Comparison of ENCODE assay signal across 8 cellular contexts in the genomic region with DNA sequence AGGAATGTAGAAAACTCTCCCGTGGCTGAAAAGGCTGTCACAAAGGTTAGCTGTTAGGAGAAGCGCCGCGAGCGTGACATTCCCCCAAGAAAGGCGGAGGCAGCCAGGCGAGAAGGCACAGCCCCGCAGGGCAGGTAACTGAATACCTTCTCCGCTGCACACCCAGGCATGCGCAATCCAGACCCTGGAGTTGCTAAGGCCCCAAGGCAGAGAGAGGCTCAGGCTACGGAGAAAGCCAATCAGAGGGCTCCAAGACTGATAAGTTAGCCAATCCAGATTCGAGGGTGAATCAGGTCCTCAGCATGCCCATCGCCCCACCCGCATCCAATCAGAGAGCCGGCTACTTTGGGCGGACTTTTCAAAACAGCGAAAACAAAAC. TPM values are rescaled to one million over a fixed set of nuclear protein-coding genes. Genes with fewer than 3 reads are reported as not detected.
DNase-seq lines count a peak whose midpoint lies in the region; ATAC-seq and TF ChIP-seq lines count a peak whose summit lies in the region.

No MANE protein-coding gene starts in this region.

- no peaks in the 10 kb centered on the region for H3K9me3 ChIP-seq in esophagus squamous epithelium

- H3K9me3 Mint-ChIP-seq in IgD-negative memory B cell, result peaks cover 0 to 3% (median 0%) of the 10 kb centered on the region in 3 donors

- DNase-seq in DMS53 (lab: John Stamatoyannopoulos, UW) (peak; percentile 99), OCI-M1 (lab: John Stamatoyannopoulos, UW) (peak; percentile 98), activated T-helper 1 cell treated with Interleukin-2 at 50 U/mL for 16 hours (ENCODE audit: low read depth) (peak; percentile 89), esophagus squamous epithelium (lab: John Stamatoyannopoulos, UW) (peak; percentile 89), myocyte (ENCODE audit: low read depth) (peak; percentile 100)
- peak; percentile 75 to 93 for DNase-seq in stimulated activated CD8-positive, alpha-beta memory T cell treated with anti-CD3 and anti-CD28 coated beads, Interleukin-7, amount 100 ng/mL, for 48 hours (ENCODE audit: extremely low read depth in 1 of 2, low read depth in 1 of 2)

- peaks cover 3 to 71% (median 11%) of the 10 kb centered on the region in 3 donors for H3K4me1 ChIP-seq in esophagus squamous epithelium

- H3K27ac Mint-ChIP-seq in IgD-negative memory B cell, result peak overlapping the region; percentile 99 to 100 (median 99)

- TF ChIP-seq POLR2A in esophagus squamous epithelium (IDR thresholded peaks at IDR 0.05), result peak in 1 of 4 donors; percentile 71

- peak overlapping the region; percentile 96 to 100 (median 98) for H3K4me3 Mint-ChIP-seq in IgD-negative memory B cell

- WGBS in esophagus squamous epithelium, 2 donors, result 0% methylated on average over 12 to 17 of the region's 17 CpGs

- peak overlapping the region; percentile 72 to 98 (median 88) for H3K4me3 ChIP-seq in esophagus squamous epithelium

- H3K36me3 ChIP-seq in esophagus squamous epithelium, result peaks cover 0 to 30% (median 5%) of the 10 kb centered on the region in 3 donors

- H3K27me3 ChIP-seq in esophagus squamous epithelium, result no peaks in the 10 kb centered on the region

- TF ChIP-seq CTCF in esophagus squamous epithelium (IDR thresholded peaks at IDR 0.05), result no peak

- peak overlapping the region; percentile 93 to 98 (median 95) for H3K27ac ChIP-seq in esophagus squamous epithelium

- ATAC-seq in GM21576 (IDR thresholded peaks at IDR 0.05; ENCODE audit: unreplicated experiment), result peak; percentile 82

- intact Hi-C loops in esophagus squamous epithelium (cut with DNase I), result loop anchor here (10.0 kb wide), 1 partner anchor 62 kb away; no protein-coding TSS in a partner anchor

- H3K36me3 Mint-ChIP-seq in IgD-negative memory B cell, result peaks cover 5% of the 10 kb centered on the region

- H3K27me3 Mint-ChIP-seq in IgD-negative memory B cell, result no peaks in the 10 kb centered on the region

- peaks cover 51 to 62% (median 55%) of the 10 kb centered on the region in 3 donors for H3K4me1 Mint-ChIP-seq in IgD-negative memory B cell

RNA-seq across cellular contexts. Expression of a gene that starts 0.5 kb away (rescaled TPM):
- 39.7 TPM for polyA plus RNA-seq in IgD-negative memory B cell
- total RNA-seq in esophagus squamous epithelium, result 10 to 100 TPM; 39.2 to 70.8 (median 63.5) TPM
- total RNA-seq in myocyte, result 63.9 and 65.9 TPM in 2 replicates
- 43.3 TPM for polyA plus RNA-seq in myocyte (2012)

Comparison
In these comparisons a context has a peak if more than half of its experiments do, and no peak if none do; other contexts are left out.
1. Peak in every context shown above with its lines: DNase-seq, ATAC-seq, H3K4me3 ChIP-seq and H3K27ac ChIP-seq.